Comparison of ENCODE assay signal across 13 cellular contexts in the genomic region with DNA sequence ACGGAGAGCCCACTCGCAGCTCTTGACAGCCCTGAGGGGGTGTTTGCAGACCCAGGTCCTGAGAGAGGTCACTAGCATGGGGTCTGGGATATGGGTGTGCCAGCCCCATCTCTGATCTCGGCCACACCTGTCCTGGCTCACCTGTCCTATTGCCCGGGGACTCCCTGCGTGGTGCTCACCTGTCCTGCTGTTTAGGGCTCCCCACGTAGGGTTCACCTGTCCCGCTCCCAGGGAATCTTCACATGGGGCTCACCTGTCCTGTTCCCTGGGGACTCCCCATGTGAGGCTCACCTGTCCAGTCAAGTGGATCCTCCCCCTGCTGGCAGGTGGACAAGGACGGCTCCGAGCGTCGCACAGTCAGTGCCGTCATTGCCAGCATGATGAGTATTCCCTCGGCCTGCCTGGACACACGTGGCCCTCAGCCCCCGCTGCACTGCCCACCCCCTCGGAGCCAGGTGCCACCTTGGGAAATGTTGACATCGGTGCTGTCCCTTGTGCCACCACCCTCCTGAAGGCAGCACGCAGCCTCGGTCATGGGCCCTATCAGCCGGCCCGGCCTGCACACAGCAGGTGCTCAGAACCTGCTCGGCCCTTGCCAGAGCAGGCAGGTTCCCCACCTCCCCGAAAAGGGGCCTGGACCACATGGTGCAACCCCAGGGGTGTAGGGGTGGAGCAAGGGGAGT. TPM values are rescaled to one million over a fixed set of nuclear protein-coding genes. Genes with fewer than 3 reads are reported as not detected.
DNase-seq lines count a peak whose midpoint lies in the region; ATAC-seq and TF ChIP-seq lines count a peak whose summit lies in the region.
"Had no signal": no experiment of that assay in that cellular context is flagged by ENCODE, and none has a peak within 500 bp of the region (broad histone marks: within the 10 kb centered on the region; RNA-seq: fewer than 3 reads in every experiment).

No MANE protein-coding gene starts in this region.

- POLR2A ChIA-PET in activated naive CD8-positive, alpha-beta T cell treated with anti-CD3 and anti-CD28 coated beads, Interleukin-2, amount 10 ng/mL, durations not matched to agents 7 days and 5 days (lab: Charles Lee): no interaction called here
- POLR2A ChIA-PET in A673 (lab: Charles Lee; ENCODE audit: low non-redundant PET): no interaction called here

- intact Hi-C loops in spleen (cut with DNase I; ENCODE audit: low total_unique reads): no loop called here
- intact Hi-C loops in A673 (cut with micrococcal nuclease; ENCODE audit: unreplicated experiment): no loop called here

- no peak overlapping the region for H3K27ac Mint-ChIP-seq in activated naive CD8-positive, alpha-beta T cell treated with anti-CD3 and anti-CD28 coated beads, Interleukin-2, amount 10 ng/mL, durations not matched to agents 7 days and 5 days
- H3K27ac Mint-ChIP-seq in activated naive CD8-positive, alpha-beta T cell treated with anti-CD3 and anti-CD28 coated beads for 36 hours: no peak overlapping the region
- no peak overlapping the region for H3K27ac Mint-ChIP-seq in chondrocyte (ENCODE audit: unreplicated experiment)
- H3K27ac Mint-ChIP-seq: activated CD4-positive, alpha-beta T cell treated with anti-CD3 and anti-CD28 coated beads, Interleukin-2, amount 10 ng/mL, durations not matched to agents 7 days and 5 days had no signal

- H3K27me3 ChIP-seq in GM06990 (replicated peaks; ENCODE audit: control insufficient read depth, insufficient read depth, low read length) (no peaks in the 10 kb centered on the region), spleen (replicated peaks in 1 of 7) (no peaks in the 10 kb centered on the region), WERI-Rb-1 (ENCODE audit: insufficient read depth, low read depth, severe bottlenecking) (no peaks in the 10 kb centered on the region), A673 (replicated peaks; ENCODE audit: insufficient read depth, low read depth, low read length, poor library complexity) (no peaks in the 10 kb centered on the region)
- H3K27me3 ChIP-seq: upper lobe of right lung had no signal

- H3K9me3 ChIP-seq in spleen (no peaks in the 10 kb centered on the region), WERI-Rb-1 (ENCODE audit: severe bottlenecking) (no peaks in the 10 kb centered on the region), A673 (ENCODE audit: low read depth, low read length, poor library complexity, severe bottlenecking) (no peaks in the 10 kb centered on the region)
- H3K9me3 ChIP-seq: upper lobe of right lung had no signal

- WGBS in spleen, 5 donors: 85 to 96% (median 89%) methylated on average over 17 to 23 of the region's 23 CpGs

- no peaks in the 10 kb centered on the region for H3K9me3 Mint-ChIP-seq in activated naive CD8-positive, alpha-beta T cell treated with anti-CD3 and anti-CD28 coated beads, Interleukin-2, amount 10 ng/mL, durations not matched to agents 7 days and 5 days
- H3K9me3 Mint-ChIP-seq in activated naive CD8-positive, alpha-beta T cell treated with anti-CD3 and anti-CD28 coated beads for 36 hours: no peaks in the 10 kb centered on the region
- H3K9me3 Mint-ChIP-seq in chondrocyte (ENCODE audit: low read depth): no peaks in the 10 kb centered on the region
- H3K9me3 Mint-ChIP-seq: activated CD4-positive, alpha-beta T cell treated with anti-CD3 and anti-CD28 coated beads, Interleukin-2, amount 10 ng/mL, durations not matched to agents 7 days and 5 days had no signal

- peaks cover 8% of the 10 kb centered on the region for H3K4me1 Mint-ChIP-seq in activated naive CD8-positive, alpha-beta T cell treated with anti-CD3 and anti-CD28 coated beads, Interleukin-2, amount 10 ng/mL, durations not matched to agents 7 days and 5 days
- no peaks in the 10 kb centered on the region for H3K4me1 Mint-ChIP-seq in activated naive CD8-positive, alpha-beta T cell treated with anti-CD3 and anti-CD28 coated beads for 36 hours
- peaks cover 19% of the 10 kb centered on the region for H3K4me1 Mint-ChIP-seq in chondrocyte (ENCODE audit: low read depth)

- H3K27me3 Mint-ChIP-seq in activated naive CD8-positive, alpha-beta T cell treated with anti-CD3 and anti-CD28 coated beads, Interleukin-2, amount 10 ng/mL, durations not matched to agents 7 days and 5 days: peaks cover under 1% of the 10 kb centered on the region
- H3K27me3 Mint-ChIP-seq in activated naive CD8-positive, alpha-beta T cell treated with anti-CD3 and anti-CD28 coated beads for 36 hours: peaks cover 5% of the 10 kb centered on the region
- no peaks in the 10 kb centered on the region for H3K27me3 Mint-ChIP-seq in chondrocyte (ENCODE audit: low read depth)

- H3K27ac ChIP-seq in spleen: peak overlapping the region in 1 of 8 donors; percentile 18
- H3K27ac ChIP-seq in WERI-Rb-1: no peak overlapping the region
- H3K27ac ChIP-seq in A673 (ENCODE audit: low read depth, low read length, poor library complexity, severe bottlenecking): no peak overlapping the region
- H3K27ac ChIP-seq: upper lobe of right lung had no signal

- H3K36me3 ChIP-seq in GM06990 (ENCODE audit: control insufficient read depth, insufficient read depth, low read length): no peaks in the 10 kb centered on the region
- peaks cover 0 to 9% (median 0%) of the 10 kb centered on the region in 6 donors for H3K36me3 ChIP-seq in spleen
- H3K36me3 ChIP-seq in WERI-Rb-1: no peaks in the 10 kb centered on the region
- H3K36me3 ChIP-seq in A673 (ENCODE audit: insufficient read depth, low read length, poor library complexity, severe bottlenecking): no peaks in the 10 kb centered on the region
- H3K36me3 ChIP-seq: upper lobe of right lung had no signal

- peaks cover 6 to 64% (median 52%) of the 10 kb centered on the region in 6 donors for H3K4me1 ChIP-seq in spleen
- H3K4me1 ChIP-seq in A673 (ENCODE audit: insufficient read depth, low read length, poor library complexity, severe bottlenecking): peaks cover 4% of the 10 kb centered on the region

- H3K4me3 ChIP-seq in GM06990 (replicated peaks; ENCODE audit: low read depth, low read length): no peak overlapping the region
- no peak overlapping the region for H3K4me3 ChIP-seq in spleen
- H3K4me3 ChIP-seq in WERI-Rb-1 (ENCODE audit: low read depth, low read length): no peak overlapping the region
- no peak overlapping the region for H3K4me3 ChIP-seq in A673 (ENCODE audit: low read depth, low read length, poor library complexity, severe bottlenecking)
- H3K4me3 ChIP-seq: upper lobe of right lung had no signal

- H3K36me3 Mint-ChIP-seq in activated naive CD8-positive, alpha-beta T cell treated with anti-CD3 and anti-CD28 coated beads, Interleukin-2, amount 10 ng/mL, durations not matched to agents 7 days and 5 days: no peaks in the 10 kb centered on the region
- no peaks in the 10 kb centered on the region for H3K36me3 Mint-ChIP-seq in activated naive CD8-positive, alpha-beta T cell treated with anti-CD3 and anti-CD28 coated beads for 36 hours
- no peaks in the 10 kb centered on the region for H3K36me3 Mint-ChIP-seq in chondrocyte (ENCODE audit: low read depth)

- DNase-seq in activated naive CD8-positive, alpha-beta T cell treated with anti-CD3 and anti-CD28 coated beads, Interleukin-2, amount 10 ng/mL, durations not matched to agents 7 days and 5 days: peak; percentile 36
- DNase-seq in activated naive CD8-positive, alpha-beta T cell treated with anti-CD3 and anti-CD28 coated beads for 36 hours: no peak
- DNase-seq in GM06990 (ENCODE audit: extremely low read depth, insufficient read length) (peak; percentile 22), chondrocyte (ENCODE audit: low spot score) (no peak), spleen (peak; percentile 77), WERI-Rb-1 (no peak), retina (no peak), A673 (ENCODE audit: low spot score) (no peak)
- DNase-seq: activated CD4-positive, alpha-beta T cell treated with anti-CD3 and anti-CD28 coated beads, Interleukin-2, amount 10 ng/mL, durations not matched to agents 7 days and 5 days; effector memory CD4-positive, alpha-beta T cell; NCI-H226; T-helper 2 cell had no signal

- no peak for TF ChIP-seq POLR2A in spleen (IDR thresholded peaks at IDR 0.05)

- H3K4me3 Mint-ChIP-seq in activated naive CD8-positive, alpha-beta T cell treated with anti-CD3 and anti-CD28 coated beads, Interleukin-2, amount 10 ng/mL, durations not matched to agents 7 days and 5 days: no peak overlapping the region
- no peak overlapping the region for H3K4me3 Mint-ChIP-seq in activated naive CD8-positive, alpha-beta T cell treated with anti-CD3 and anti-CD28 coated beads for 36 hours
- H3K4me3 Mint-ChIP-seq in chondrocyte (ENCODE audit: unreplicated experiment): peak overlapping the region; percentile 9
- H3K4me3 Mint-ChIP-seq: activated CD4-positive, alpha-beta T cell treated with anti-CD3 and anti-CD28 coated beads, Interleukin-2, amount 10 ng/mL, durations not matched to agents 7 days and 5 days had no signal

- ATAC-seq in activated naive CD8-positive, alpha-beta T cell treated with anti-CD3 and anti-CD28 coated beads, Interleukin-2, amount 10 ng/mL, durations not matched to agents 7 days and 5 days (ENCODE audit: low read depth): no peak

- BruUV-seq in A673 (replicated peaks; lab: Mats Ljungman, UMichigan): no TSS peak

- CTCF ChIA-PET in A673 (lab: Charles Lee): no interaction called here

- no peak for TF ChIP-seq CTCF in GM06990 (IDR thresholded peaks at IDR 0.05; ENCODE audit: insufficient read depth, low read length, poor library complexity, severe bottlenecking)
- no peak for TF ChIP-seq CTCF in chondrocyte (IDR thresholded peaks at IDR 0.05)
- TF ChIP-seq CTCF in spleen (IDR thresholded peaks at IDR 0.05 in 8 of 11, conservative IDR thresholded peaks at IDR 0.05 in 3 of 11): no peak
- no peak for TF ChIP-seq CTCF in WERI-Rb-1 (IDR thresholded peaks at IDR 0.05; ENCODE audit: low read depth, low read length)
- no peak for TF ChIP-seq CTCF in A673 (conservative IDR thresholded peaks at IDR 0.05; ENCODE audit: low read depth, low read length)

RNA-seq across cellular contexts. Expression of a gene that starts 6.3 kb away (rescaled TPM):
- 1 to 10 TPM; 2.0 to 2.1 TPM for total RNA-seq in activated naive CD8-positive, alpha-beta T cell treated with anti-CD3 and anti-CD28 coated beads, Interleukin-2, amount 10 ng/mL, durations not matched to agents 7 days and 5 days
- under 1 TPM; 0.38 to 0.43 TPM for total RNA-seq in activated naive CD8-positive, alpha-beta T cell treated with anti-CD3 and anti-CD28 coated beads for 36 hours
- total RNA-seq in chondrocyte: 0.85 to 1.3 TPM (median 0.89 TPM) in 3 replicates
- 10 to 100 TPM; 11.2 to 28.8 (median 21.2) TPM for total RNA-seq in spleen
- 10 to 100 TPM in 2 of 3 donors, 1 to 10 TPM in 1; 5.6 to 19.3 (median 11.7) TPM for polyA plus RNA-seq in spleen
- total RNA-seq in A673 (2021): 0.47 and 1.7 TPM in 2 replicates

RNA-seq across cellular contexts. Expression of a gene that starts 8.3 kb away (rescaled TPM):
- total RNA-seq in activated naive CD8-positive, alpha-beta T cell treated with anti-CD3 and anti-CD28 coated beads, Interleukin-2, amount 10 ng/mL, durations not matched to agents 7 days and 5 days: 10 to 100 TPM; 20.0 to 21.5 TPM
- total RNA-seq in activated naive CD8-positive, alpha-beta T cell treated with anti-CD3 and anti-CD28 coated beads for 36 hours: 10 to 100 TPM; 22.7 to 22.9 TPM
- total RNA-seq in chondrocyte: 22.8 to 26.5 TPM (median 25.6 TPM) in 3 replicates
- total RNA-seq in spleen: 10 to 100 TPM in 6 of 7 donors, 1 to 10 TPM in 1; 9.2 to 28.2 (median 14.6) TPM
- polyA plus RNA-seq in spleen: 10 to 100 TPM; 18.9 to 32.6 (median 20.0) TPM
- 11.7 and 13.0 TPM in 2 replicates for total RNA-seq in A673 (2021)

RNA-seq across cellular contexts. Expression of a gene that starts 8.6 kb away (rescaled TPM):
- 100 to 1,000 TPM; 184 to 191 TPM for total RNA-seq in activated naive CD8-positive, alpha-beta T cell treated with anti-CD3 and anti-CD28 coated beads, Interleukin-2, amount 10 ng/mL, durations not matched to agents 7 days and 5 days
- total RNA-seq in activated naive CD8-positive, alpha-beta T cell treated with anti-CD3 and anti-CD28 coated beads for 36 hours: 100 to 1,000 TPM; 284 to 287 TPM
- total RNA-seq in chondrocyte (240 to 279 TPM (median 256 TPM) in 3 replicates), spleen (100 to 1,000 TPM in 4 of 7 donors, 10 to 100 TPM in 3; 51.7 to 187 (median 160) TPM), A673 (2021) (362 and 383 TPM in 2 replicates)
- 100 to 1,000 TPM; 444 to 497 (median 461) TPM for polyA plus RNA-seq in spleen

RNA-seq across cellular contexts. Expression of a gene that starts 23.0 kb away (rescaled TPM):
- 10 to 100 TPM; 45.4 to 51.6 TPM for total RNA-seq in activated naive CD8-positive, alpha-beta T cell treated with anti-CD3 and anti-CD28 coated beads, Interleukin-2, amount 10 ng/mL, durations not matched to agents 7 days and 5 days
- total RNA-seq in activated naive CD8-positive, alpha-beta T cell treated with anti-CD3 and anti-CD28 coated beads for 36 hours: 10 to 100 TPM; 19.7 to 21.2 TPM
- 54.1 to 60.8 TPM (median 55.4 TPM) in 3 replicates for total RNA-seq in chondrocyte
- 100 to 1,000 TPM in 1 of 7 donors, 10 to 100 TPM in 6; 52.0 to 102 (median 80.3) TPM for total RNA-seq in spleen
- polyA plus RNA-seq in spleen: 10 to 100 TPM; 29.7 to 84.2 (median 53.3) TPM
- 83.5 and 83.9 TPM in 2 replicates for total RNA-seq in A673 (2021)

RNA-seq across cellular contexts. Expression of a gene that starts 57.3 kb away (rescaled TPM):
- total RNA-seq in activated naive CD8-positive, alpha-beta T cell treated with anti-CD3 and anti-CD28 coated beads, Interleukin-2, amount 10 ng/mL, durations not matched to agents 7 days and 5 days: 10 to 100 TPM; 16.6 to 23.2 TPM
- 10 to 100 TPM; 12.6 to 13.9 TPM for total RNA-seq in activated naive CD8-positive, alpha-beta T cell treated with anti-CD3 and anti-CD28 coated beads for 36 hours
- total RNA-seq in chondrocyte (0.46 to 2.3 TPM (median 2.3 TPM) in 3 replicates), spleen (10 to 100 TPM in 6 of 7 donors, 1 to 10 TPM in 1; 10.0 to 19.8 (median 15.8) TPM), A673 (2021) (10.4 and 12.9 TPM in 2 replicates)
- polyA plus RNA-seq in spleen: 1 to 10 TPM; 4.4 to 7.7 (median 6.1) TPM

Comparison
In these comparisons a context has a peak if more than half of its experiments do, and no peak if none do; other contexts are left out.
1. DNase-seq: peak in activated naive CD8-positive, alpha-beta T cell treated with anti-CD3 and anti-CD28 coated beads, Interleukin-2, amount 10 ng/mL, durations not matched to agents 7 days and 5 days (single experiment), GM06990 (single experiment) and spleen (single experiment); none in activated naive CD8-positive, alpha-beta T cell treated with anti-CD3 and anti-CD28 coated beads for 36 hours (single experiment), chondrocyte (single experiment), WERI-Rb-1 (single experiment), retina (single experiment) and A673 (single experiment).